Comparison of ENCODE assay signal across 1 cellular context in genomic region chr22:19981171-19981960, GRCh38.
TF ChIP-seq lines count a peak whose summit lies in the region.

No MANE protein-coding gene starts in this region.

TF ChIP-seq in K562, 482 proteins besides CTCF, POLR2A, EP300 and RAD21 (continued from another document and continues in another):
- TF ChIP-seq RERE (CRISPR knock-in tag; IDR thresholded peaks at IDR 0.05; ENCODE audit: borderline replicate concordance) (no peak), STAG1 (CRISPR knock-in tag; IDR thresholded peaks at IDR 0.05; ENCODE audit: borderline replicate concordance) (no peak), ZNF146 (CRISPR knock-in tag; IDR thresholded peaks at IDR 0.05; ENCODE audit: unreplicated experiment) (no peak), NUFIP1 (IDR thresholded peaks at IDR 0.05; ENCODE audit: partially characterized antibody) (no peak), HDAC3 (IDR thresholded peaks at IDR 0.05; ENCODE audit: borderline replicate concordance, partially characterized antibody) (no peak), HNRNPH1 (optimal IDR thresholded peaks at IDR 0.05; ENCODE audit: low read depth, low read length) (no peak), GMEB1 (CRISPR knock-in tag; IDR thresholded peaks at IDR 0.05) (no peak), CREM (IDR thresholded peaks at IDR 0.05; ENCODE audit: low read depth) (0 out of 2 replicates have a peak, but pooled peaks have one; percentile 28), ZNF778 (CRISPR knock-in tag; IDR thresholded peaks at IDR 0.05) (no peak), MECOM (CRISPR knock-in tag; IDR thresholded peaks at IDR 0.05) (no peak), JUNB (CRISPR knock-in tag; conservative IDR thresholded peaks at IDR 0.05) (0 out of 2 replicates have a peak, but pooled peaks have one; percentile 29), NEUROD1 (IDR thresholded peaks at IDR 0.05; ENCODE audit: borderline replicate concordance, low read depth, low read length, partially characterized antibody) (no peak), PPARD (CRISPR knock-in tag; IDR thresholded peaks at IDR 0.05) (0 out of 2 replicates have a peak, but pooled peaks have one; percentile 35), ZNF282 (CRISPR knock-in tag; IDR thresholded peaks at IDR 0.05) (no peak), ATF2 (CRISPR knock-in tag; IDR thresholded peaks at IDR 0.05) (no peak), ZNF184 (CRISPR knock-in tag; IDR thresholded peaks at IDR 0.05) (0 out of 2 replicates have a peak, but pooled peaks have one; percentile 34), HINFP (tag; conservative IDR thresholded peaks at IDR 0.05; ENCODE audit: low read depth) (no peak), CXXC5 (CRISPR knock-in tag; IDR thresholded peaks at IDR 0.05) (no peak), MITF (IDR thresholded peaks at IDR 0.05) (no peak), MCM7 (IDR thresholded peaks at IDR 0.05) (no peak), ZBTB7A (IDR thresholded peaks at IDR 0.05; ENCODE audit: borderline replicate concordance, control insufficient read depth, low read depth, low read length) (no peak), SRF (CRISPR knock-in tag; IDR thresholded peaks at IDR 0.05) (0 out of 4 replicates have a peak, but pooled peaks of 1 of the 2 experiments have one; percentile 45), SIN3B (IDR thresholded peaks at IDR 0.05; ENCODE audit: low read depth) (no peak), SRSF9 (IDR thresholded peaks at IDR 0.05; ENCODE audit: borderline replicate concordance, low read depth, low read length) (no peak), COPS2 (conservative IDR thresholded peaks at IDR 0.05) (no peak), ZFPM2 (CRISPR knock-in tag; IDR thresholded peaks at IDR 0.05) (no peak), ZNF212 (CRISPR knock-in tag; IDR thresholded peaks at IDR 0.05) (0 out of 2 replicates have a peak, but pooled peaks have one; percentile 43), GTF3C2 (IDR thresholded peaks at IDR 0.05; ENCODE audit: borderline replicate concordance, extremely low read depth, insufficient read length) (no peak), BRD9 (IDR thresholded peaks at IDR 0.05; ENCODE audit: low read depth, partially characterized antibody) (no peak), ZNF274 (IDR thresholded peaks at IDR 0.05; ENCODE audit: borderline replicate concordance, low read depth, low read length) (no peak), MTA3 (IDR thresholded peaks at IDR 0.05; ENCODE audit: borderline replicate concordance) (no peak), ZKSCAN3 (CRISPR knock-in tag; IDR thresholded peaks at IDR 0.05) (no peak), HDAC6 (IDR thresholded peaks at IDR 0.05; ENCODE audit: low read depth, low read length) (no peak), MBD2 (IDR thresholded peaks at IDR 0.05; ENCODE audit: borderline replicate concordance, low read depth) (no peak), HMG20B (CRISPR knock-in tag; IDR thresholded peaks at IDR 0.05) (no peak), BRF2 (IDR thresholded peaks at IDR 0.05; ENCODE audit: borderline replicate concordance, insufficient read depth, insufficient read length) (no peak), ZC3H8 (IDR thresholded peaks at IDR 0.05) (no peak), SRSF1 (IDR thresholded peaks at IDR 0.05; ENCODE audit: low read depth, low read length) (no peak), FIP1L1 (IDR thresholded peaks at IDR 0.05; ENCODE audit: low read depth, low read length, poor library complexity, severe bottlenecking) (no peak), NCOA2 (IDR thresholded peaks at IDR 0.05; ENCODE audit: partially characterized antibody in 2 of 2) (no peak), TBL1XR1 (IDR thresholded peaks at IDR 0.05; ENCODE audit: low read length in 2 of 2) (no peak), MAFK (IDR thresholded peaks at IDR 0.05; ENCODE audit: low read length) (no peak)
- TF ChIP-seq, protein P1, sequence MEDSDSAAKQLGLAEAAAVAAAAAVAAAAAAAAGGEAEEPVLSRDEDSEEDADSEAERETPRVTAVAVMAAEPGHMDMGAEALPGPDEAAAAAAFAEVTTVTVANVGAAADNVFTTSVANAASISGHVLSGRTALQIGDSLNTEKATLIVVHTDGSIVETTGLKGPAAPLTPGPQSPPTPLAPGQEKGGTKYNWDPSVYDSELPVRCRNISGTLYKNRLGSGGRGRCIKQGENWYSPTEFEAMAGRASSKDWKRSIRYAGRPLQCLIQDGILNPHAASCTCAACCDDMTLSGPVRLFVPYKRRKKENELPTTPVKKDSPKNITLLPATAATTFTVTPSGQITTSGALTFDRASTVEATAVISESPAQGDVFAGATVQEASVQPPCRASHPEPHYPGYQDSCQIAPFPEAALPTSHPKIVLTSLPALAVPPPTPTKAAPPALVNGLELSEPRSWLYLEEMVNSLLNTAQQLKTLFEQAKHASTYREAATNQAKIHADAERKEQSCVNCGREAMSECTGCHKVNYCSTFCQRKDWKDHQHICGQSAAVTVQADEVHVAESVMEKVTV (CRISPR knock-in tag; IDR thresholded peaks at IDR 0.05): no peak
- TF ChIP-seq, protein P2, sequence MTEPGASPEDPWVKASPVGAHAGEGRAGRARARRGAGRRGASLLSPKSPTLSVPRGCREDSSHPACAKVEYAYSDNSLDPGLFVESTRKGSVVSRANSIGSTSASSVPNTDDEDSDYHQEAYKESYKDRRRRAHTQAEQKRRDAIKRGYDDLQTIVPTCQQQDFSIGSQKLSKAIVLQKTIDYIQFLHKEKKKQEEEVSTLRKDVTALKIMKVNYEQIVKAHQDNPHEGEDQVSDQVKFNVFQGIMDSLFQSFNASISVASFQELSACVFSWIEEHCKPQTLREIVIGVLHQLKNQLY (CRISPR knock-in tag; conservative IDR thresholded peaks at IDR 0.05): 0 out of 4 replicates have a peak, but pooled peaks of 1 of the 2 experiments have one; percentile 18
- TF ChIP-seq, protein P3, sequence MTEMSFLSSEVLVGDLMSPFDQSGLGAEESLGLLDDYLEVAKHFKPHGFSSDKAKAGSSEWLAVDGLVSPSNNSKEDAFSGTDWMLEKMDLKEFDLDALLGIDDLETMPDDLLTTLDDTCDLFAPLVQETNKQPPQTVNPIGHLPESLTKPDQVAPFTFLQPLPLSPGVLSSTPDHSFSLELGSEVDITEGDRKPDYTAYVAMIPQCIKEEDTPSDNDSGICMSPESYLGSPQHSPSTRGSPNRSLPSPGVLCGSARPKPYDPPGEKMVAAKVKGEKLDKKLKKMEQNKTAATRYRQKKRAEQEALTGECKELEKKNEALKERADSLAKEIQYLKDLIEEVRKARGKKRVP (CRISPR knock-in tag; IDR thresholded peaks at IDR 0.05): no peak
